In genomic region chr3:124557-125179, GRCh38 we compare ENCODE assay signal across 18 cellular contexts.
DNase-seq lines count a peak whose midpoint lies in the region; ATAC-seq, FAIRE-seq and TF ChIP-seq lines count a peak whose summit lies in the region.
"Had no signal": no experiment of that assay in that cellular context is flagged by ENCODE, and none has a peak within 500 bp of the region (broad histone marks: within the 10 kb centered on the region; RNA-seq: fewer than 3 reads in every experiment).

No MANE protein-coding gene starts in this region.

- FAIRE-seq in GM18507 (lab: Jason Lieb, UNC): peak; percentile 70

- no peaks in the 10 kb centered on the region for H3K9me3 ChIP-seq in OCI-LY1 (ENCODE audit: low read length)
- H3K9me3 ChIP-seq: breast epithelium, psoas muscle had no signal

- H3K79me2 ChIP-seq in OCI-LY1 (ENCODE audit: insufficient read depth, low read length): no peaks in the 10 kb centered on the region

- peaks cover 5% of the 10 kb centered on the region for H3K4me1 ChIP-seq in OCI-LY1 (ENCODE audit: insufficient read depth, low read length, severe bottlenecking)
- H3K4me1 ChIP-seq: breast epithelium, psoas muscle had no signal

- H3K27ac ChIP-seq in OCI-LY1 (ENCODE audit: low read depth, low read length, poor library complexity, severe bottlenecking): no peak overlapping the region
- H3K27ac ChIP-seq: breast epithelium, PC-9, psoas muscle, WERI-Rb-1 had no signal

- H3K27me3 ChIP-seq in OCI-LY1 (ENCODE audit: insufficient read depth, low read length): no peaks in the 10 kb centered on the region
- H3K27me3 ChIP-seq: breast epithelium had no signal

- no peak overlapping the region for H3K9ac ChIP-seq in OCI-LY1 (ENCODE audit: low read length)

- no peaks in the 10 kb centered on the region for H3F3A ChIP-seq in OCI-LY1 (ENCODE audit: insufficient read depth, low read length)

- H3K9me2 ChIP-seq in OCI-LY1 (ENCODE audit: low read depth, low read length): no peaks in the 10 kb centered on the region

- DNase-seq in GM18507 (ENCODE audit: extremely low spot score, insufficient read length, low read depth) (no peak), GM19240 (ENCODE audit: insufficient read length, low spot score) (no peak)
- no peak for DNase-seq in activated CD8-positive, alpha-beta memory T cell treated with anti-CD3 and anti-CD28 coated beads, Interleukin-2, amount 50 U/mL, for 48 hours
- no peak for DNase-seq in activated CD4-positive, alpha-beta T cell treated with anti-CD3 and anti-CD28 coated beads for 4 hours
- DNase-seq: activated naive CD4-positive, alpha-beta T cell treated with anti-CD3 and anti-CD28 coated beads, Interleukin-2, amount 50 U/mL, for 16 hours; hypothalamus; left colon; NCI-H1417; PC-9; psoas muscle; stimulated activated CD4-positive, alpha-beta T cell treated with anti-CD3 and anti-CD28 coated beads, Interleukin-12 subunit alpha, Interleukin-12 subunit beta, amount 100 ng/mL, for 4 hours; WERI-Rb-1 had no signal

- ATAC-seq in GM19467 (IDR thresholded peaks at IDR 0.05; ENCODE audit: unreplicated experiment) (peak; percentile 54), HG02981 (IDR thresholded peaks at IDR 0.05; ENCODE audit: unreplicated experiment) (peak; percentile 78), GM18868 (IDR thresholded peaks at IDR 0.05; ENCODE audit: unreplicated experiment) (no peak)
- ATAC-seq: HCT116, left colon, psoas muscle had no signal

- no peaks in the 10 kb centered on the region for H4K20me1 ChIP-seq in OCI-LY1 (ENCODE audit: insufficient read depth, low read length)

- H3K4me3 ChIP-seq in OCI-LY1 (ENCODE audit: low read depth, low read length, poor library complexity, severe bottlenecking): no peak overlapping the region
- H3K4me3 ChIP-seq: breast epithelium, PC-9, psoas muscle had no signal

- peak overlapping the region; percentile 18; the same call in 1 of the 2 replicates for H2AFZ ChIP-seq in OCI-LY1 (ENCODE audit: low read length)
- H2AFZ ChIP-seq: PC-9 had no signal

- H3K4me2 ChIP-seq in OCI-LY1 (ENCODE audit: low read length): no peak overlapping the region
- H3K4me2 ChIP-seq: PC-9 had no signal

- TF ChIP-seq CTCF in OCI-LY1 (IDR thresholded peaks at IDR 0.05; ENCODE audit: low read length): no peak

- no peaks in the 10 kb centered on the region for H3K36me3 ChIP-seq in OCI-LY1 (ENCODE audit: insufficient read depth, low read length)
- H3K36me3 ChIP-seq: breast epithelium, WERI-Rb-1 had no signal
